20 cellular contexts compared by ENCODE assay signal in the genomic region with DNA sequence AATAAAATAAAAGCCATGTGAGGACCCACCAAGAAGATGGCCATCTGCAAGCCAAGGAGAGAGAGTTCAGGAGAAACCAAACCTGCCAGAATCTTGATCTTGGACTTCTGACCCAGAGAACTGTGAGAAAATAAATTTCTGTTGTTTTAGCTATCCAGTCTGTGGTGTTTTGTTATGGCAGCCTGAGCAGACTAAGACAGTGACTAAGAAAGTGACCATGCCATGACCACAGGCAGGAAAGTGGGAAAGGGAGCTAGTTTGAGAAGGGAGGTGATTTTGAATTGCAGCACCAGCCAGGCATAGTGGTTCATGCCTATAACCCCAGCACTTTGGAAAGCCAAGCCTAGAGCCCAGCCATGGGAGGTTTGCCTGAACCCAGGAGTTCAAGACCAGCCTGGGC. TPM values are rescaled to one million over a fixed set of nuclear protein-coding genes. Genes with fewer than 3 reads are reported as not detected.
DNase-seq lines count a peak whose midpoint lies in the region; ATAC-seq and TF ChIP-seq lines count a peak whose summit lies in the region.
"Had no signal": no experiment of that assay in that cellular context is flagged by ENCODE, and none has a peak within 500 bp of the region (broad histone marks: within the 10 kb centered on the region; RNA-seq: fewer than 3 reads in every experiment).

No MANE protein-coding gene starts in this region.

- in situ Hi-C loops in brain microvascular endothelial cell (cut with HindIII; ENCODE audit: low pct_ligation_motif_present, low sequenced_read_pairs), result no loop called here

- DNase-seq in Daoy (ENCODE audit: low read depth), result peak; percentile 51
- peak; percentile 65 for DNase-seq in LHCN-M2 (ENCODE audit: low read depth)
- peak; percentile 71 for DNase-seq in brain microvascular endothelial cell
- DNase-seq in kidney tubule cell (ENCODE audit: low spot score), result peak; percentile 63
- DNase-seq in NCI-H226, result no peak
- DNase-seq in T-helper 17 cell, result no peak
- DNase-seq in DMS53 treated with DMSO at 0.1 percent for 48 hours (lab: John Stamatoyannopoulos, UW; ENCODE audit: unreplicated experiment), result no peak
- DNase-seq: AML-193; Calu3; CD4-positive, CD25-positive, alpha-beta regulatory T cell; DMS79; KBM-7; MG63; NCI-H1105 treated with DMSO at 0.1 percent for 48 hours; NCI-H1930; NCI-H2171; NCI-H510A had no signal

- H3K4me3 Mint-ChIP-seq in T-helper 17 cell, result no peak overlapping the region
- H3K4me3 Mint-ChIP-seq: CD4-positive, CD25-positive, alpha-beta regulatory T cell had no signal

- peaks cover 4% of the 10 kb centered on the region for H3K27me3 Mint-ChIP-seq in T-helper 17 cell

- no peak overlapping the region for H3K27ac Mint-ChIP-seq in T-helper 17 cell
- H3K27ac Mint-ChIP-seq: CD4-positive, CD25-positive, alpha-beta regulatory T cell had no signal

- H3K36me3 Mint-ChIP-seq in T-helper 17 cell (ENCODE audit: low read depth), result peaks cover 3% of the 10 kb centered on the region
- H3K36me3 Mint-ChIP-seq: CD4-positive, CD25-positive, alpha-beta regulatory T cell had no signal

- H3K27ac ChIP-seq in brain microvascular endothelial cell, result peak overlapping the region; percentile 34
- H3K27ac ChIP-seq: HL-60 had no signal

- TF ChIP-seq CTCF in brain microvascular endothelial cell (IDR thresholded peaks at IDR 0.05; ENCODE audit: low read depth, low read length, missing control alignments), result no peak

- H3K9me3 ChIP-seq in T-helper 17 cell (ENCODE audit: control insufficient read depth, low read length, poor library complexity, severe bottlenecking), result no peaks in the 10 kb centered on the region
- H3K9me3 ChIP-seq: MG63 had no signal

- peaks cover 6% of the 10 kb centered on the region for H3K4me1 Mint-ChIP-seq in T-helper 17 cell

- no peaks in the 10 kb centered on the region for H3K36me3 ChIP-seq in brain microvascular endothelial cell (replicated peaks)
- H3K36me3 ChIP-seq: MG63 had no signal

- ATAC-seq in T-helper 17 cell, result no peak
- no peak for ATAC-seq in HG02588 (IDR thresholded peaks at IDR 0.05; ENCODE audit: unreplicated experiment)

- H3K27me3 ChIP-seq in brain microvascular endothelial cell (replicated peaks), result no peaks in the 10 kb centered on the region
- H3K27me3 ChIP-seq: MG63 had no signal

- no peak overlapping the region for H3K4me3 ChIP-seq in brain microvascular endothelial cell (ENCODE audit: low read depth, low read length)
- H3K4me3 ChIP-seq: MG63 had no signal

RNA-seq across cellular contexts. Expression of a gene that starts 21.9 kb away (rescaled TPM):
- 132 and 133 TPM in 2 replicates for total RNA-seq in Daoy (2014; rRNA removed; shearing (Covaris generic))
- total RNA-seq in LHCN-M2 (2014; rRNA removed) (134 and 140 TPM in 2 replicates), T-helper 17 cell (100 to 1,000 TPM; 103 to 110 TPM)
- 53.6 TPM for polyA plus RNA-seq in LHCN-M2 (2012)

RNA-seq across cellular contexts. Expression of a gene that starts 33.9 kb away (rescaled TPM):
- total RNA-seq in Daoy (2014; rRNA removed; shearing (Covaris generic)), result 114 and 130 TPM in 2 replicates
- total RNA-seq in LHCN-M2 (2014; rRNA removed) (52.4 and 60.5 TPM in 2 replicates), T-helper 17 cell (10 to 100 TPM; 11.7 to 15.3 TPM)
- polyA plus RNA-seq in LHCN-M2 (2012), result 31.2 TPM

RNA-seq across cellular contexts. Expression of a gene that starts 57.9 kb away (rescaled TPM):
- total RNA-seq in Daoy (2014; rRNA removed; shearing (Covaris generic)), result not detected in 2 replicates
- not detected in 2 replicates for total RNA-seq in LHCN-M2 (2014; rRNA removed)
- not detected for polyA plus RNA-seq in LHCN-M2 (2012)
- total RNA-seq in T-helper 17 cell, result 1 to 10 TPM; 1.1 to 2.7 TPM
- total RNA-seq: Calu3, H1 had no signal
- polyA plus RNA-seq: H1 had no signal

Comparison
In these comparisons a context has a peak if more than half of its experiments do, and no peak if none do; other contexts are left out.
1. DNase-seq: peak in Daoy (single experiment), LHCN-M2 (single experiment), brain microvascular endothelial cell (single experiment) and kidney tubule cell (single experiment); none in NCI-H226 (single experiment), T-helper 17 cell (0 of 3) and DMS53 treated with DMSO at 0.1 percent for 48 hours (single experiment).